ENCODE assay signal across 1 cellular context in the genomic region with DNA sequence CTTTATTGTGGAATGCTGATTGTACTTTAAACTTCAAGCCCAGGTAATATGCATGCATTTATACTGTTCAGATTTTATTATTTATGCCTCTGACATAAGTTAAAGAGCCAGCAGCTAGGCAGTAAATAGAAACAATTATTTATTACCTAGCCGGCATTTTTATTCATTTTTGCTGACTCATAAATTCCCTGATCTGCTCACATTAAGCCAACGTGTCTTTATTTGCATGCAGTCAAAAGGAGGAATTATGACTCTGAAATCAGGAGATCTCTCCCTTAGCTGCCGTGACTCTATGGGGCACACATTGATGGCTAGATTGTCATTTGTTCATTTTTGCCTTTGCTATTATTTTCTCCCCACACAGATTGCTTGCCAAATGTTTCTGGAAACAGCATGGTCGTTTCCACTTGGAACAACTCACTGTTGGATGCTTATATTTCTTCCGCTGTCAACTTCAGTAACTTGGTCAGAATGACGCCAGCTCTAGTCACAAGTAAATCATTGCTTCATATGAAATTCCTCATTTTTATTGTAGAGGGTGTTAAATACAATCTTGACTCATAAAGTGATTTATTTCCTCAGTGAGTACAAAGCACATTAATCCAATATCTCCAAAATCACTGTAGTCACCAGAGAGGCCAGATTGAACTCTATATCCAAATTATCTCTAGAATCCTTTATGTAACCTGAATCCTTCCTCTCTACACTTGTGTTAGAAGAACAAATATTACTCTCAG.
TF ChIP-seq lines count a peak whose summit lies in the region.

No MANE protein-coding gene starts in this region.

TF ChIP-seq in HepG2, 621 proteins besides CTCF, POLR2A, EP300 and RAD21:
- TF ChIP-seq ZSCAN12 (CRISPR knock-in tag; IDR thresholded peaks at IDR 0.05) (no peak), MAFK (conservative IDR thresholded peaks at IDR 0.05 in 1 of 2, IDR thresholded peaks at IDR 0.05 in 1 of 2; ENCODE audit: low read length in 2 of 2) (peak; percentile 75 to 92), MAFF (IDR thresholded peaks at IDR 0.05; ENCODE audit: low read depth, low read length) (peak; percentile 88), TEAD3 (CRISPR knock-in tag; optimal IDR thresholded peaks at IDR 0.05; ENCODE audit: borderline replicate concordance) (no peak)
